Comparison of ENCODE assay signal across 33 cellular contexts in genomic region chr1:117447661-117448060, GRCh38.
"Had no signal": no experiment of that assay in that cellular context is flagged by ENCODE, and none has a peak within 500 bp of the region (broad histone marks: within the 10 kb centered on the region; RNA-seq: fewer than 3 reads in every experiment).

No MANE protein-coding gene starts in this region.

- DNase-seq: activated CD4-positive, alpha-beta memory T cell treated with anti-CD3 and anti-CD28 coated beads for 36 hours; activated CD4-positive, alpha-beta T cell treated with anti-CD3 and anti-CD28 coated beads, Interleukin-2, amount 10 ng/mL, durations not matched to agents 24 days and 14 days; activated CD4-positive, CD25-positive, alpha-beta regulatory T cell treated with anti-CD3 and anti-CD28 coated beads, Interleukin-2, amount 50 U/mL, for 72 hours; activated CD8-positive, alpha-beta memory T cell treated with anti-CD3 and anti-CD28 coated beads, Interleukin-2, amount 50 U/mL, for 4 hours; activated effector memory CD4-positive, alpha-beta T cell treated with anti-CD3 and anti-CD28 coated beads, Interleukin-2, amount 50 U/mL, for 16 hours; activated naive CD4-positive, alpha-beta T cell treated with anti-CD3 and anti-CD28 coated beads for 36 hours; activated naive CD8-positive, alpha-beta T cell treated with anti-CD3 and anti-CD28 coated beads for 36 hours; activated T-cell treated with anti-CD3 and anti-CD28 coated beads, Interleukin-2, amount 50 U/mL, for 1 hour; amniotic stem cell; colonic mucosa; effector CD8-positive, alpha-beta T cell; esophagus squamous epithelium; heart left ventricle; kidney glomerular epithelial cell; lower lobe of right lung; nephron progenitor cell; right lobe of liver; stimulated activated CD4-positive, alpha-beta T cell treated with anti-CD3 and anti-CD28 coated beads, Interleukin-1b, Interleukin-23, amount 100 ng/mL, for 48 hours; stimulated activated CD4-positive, alpha-beta T cell treated with anti-CD3 and anti-CD28 coated beads, Interleukin-4, amount 100 ng/mL, for 4 hours; stimulated activated naive B cell treated with anti-CD40 and anti-IgM and Interleukin-4, amounts not matched to agents 10 μg/mL and 1 μg/mL and 100 μg/mL, for 72 hours; T-helper 2 cell; tibial artery; upper lobe of right lung had no signal

- H3K4me1 Mint-ChIP-seq: activated CD4-positive, alpha-beta T cell treated with anti-CD3 and anti-CD28 coated beads, Interleukin-2, amount 10 ng/mL, durations not matched to agents 24 days and 14 days; activated naive CD8-positive, alpha-beta T cell treated with anti-CD3 and anti-CD28 coated beads for 36 hours; nephron progenitor cell; stimulated activated naive B cell treated with anti-CD40 and anti-IgM and Interleukin-4, amounts not matched to agents 10 μg/mL and 1 μg/mL and 100 μg/mL, for 72 hours had no signal

- H3K4me3 Mint-ChIP-seq: activated CD4-positive, alpha-beta memory T cell treated with anti-CD3 and anti-CD28 coated beads for 36 hours; activated CD4-positive, alpha-beta T cell treated with anti-CD3 and anti-CD28 coated beads, Interleukin-2, amount 10 ng/mL, durations not matched to agents 24 days and 14 days; activated naive CD4-positive, alpha-beta T cell treated with anti-CD3 and anti-CD28 coated beads for 36 hours; activated naive CD8-positive, alpha-beta T cell treated with anti-CD3 and anti-CD28 coated beads for 36 hours; activated T-helper 1 cell treated with anti-CD3 and anti-CD28 coated beads, Interleukin-12 subunit alpha, Interleukin-12 subunit beta, Interleukin-2, Interleukin-4 antibody, amounts not matched to agents 30 ng/mL and 10 ng/mL and 1 ng/mL, durations not matched to agents 14 hours and 24 hours and 36 hours; central memory CD8-positive, alpha-beta T cell; nephron progenitor cell; stimulated activated naive B cell treated with anti-CD40 and anti-IgM and Interleukin-4, amounts not matched to agents 10 μg/mL and 1 μg/mL and 100 μg/mL, for 72 hours had no signal

- H3K27ac Mint-ChIP-seq: activated CD4-positive, alpha-beta memory T cell treated with anti-CD3 and anti-CD28 coated beads for 36 hours; activated CD4-positive, alpha-beta T cell treated with anti-CD3 and anti-CD28 coated beads, Interleukin-2, amount 10 ng/mL, durations not matched to agents 24 days and 14 days; activated naive CD4-positive, alpha-beta T cell treated with anti-CD3 and anti-CD28 coated beads for 36 hours; activated naive CD8-positive, alpha-beta T cell treated with anti-CD3 and anti-CD28 coated beads for 36 hours; activated T-helper 1 cell treated with anti-CD3 and anti-CD28 coated beads, Interleukin-12 subunit alpha, Interleukin-12 subunit beta, Interleukin-2, Interleukin-4 antibody, amounts not matched to agents 30 ng/mL and 10 ng/mL and 1 ng/mL, durations not matched to agents 14 hours and 24 hours and 36 hours; nephron progenitor cell; progenitor cell of endocrine pancreas; stimulated activated naive B cell treated with anti-CD40 and anti-IgM and Interleukin-4, amounts not matched to agents 10 μg/mL and 1 μg/mL and 100 μg/mL, for 72 hours had no signal

- H3K36me3 ChIP-seq: breast epithelium, colonic mucosa, neutrophil, right lobe of liver, upper lobe of right lung had no signal

- H3K4me3 ChIP-seq: breast epithelium, colonic mucosa, esophagus squamous epithelium, heart left ventricle, lower lobe of right lung, right lobe of liver, skin epidermis, suprapubic skin, tibial artery, upper lobe of right lung had no signal

- H3K9me3 ChIP-seq: colonic mucosa, lower lobe of right lung, neutrophil, suprapubic skin, upper lobe of right lung had no signal

- ATAC-seq: foreskin keratinocyte; heart left ventricle; left lobe of liver; lower lobe of right lung; right lobe of liver; stimulated activated naive B cell treated with anti-CD40 and anti-IgM and Interleukin-4, amounts not matched to agents 10 μg/mL and 1 μg/mL and 100 μg/mL, for 72 hours; upper lobe of right lung had no signal

- H3K27me3 ChIP-seq: breast epithelium, colonic mucosa, esophagus squamous epithelium, foreskin keratinocyte, heart left ventricle, neutrophil, right lobe of liver, suprapubic skin, tibial artery, upper lobe of right lung had no signal

- H3K27ac ChIP-seq: breast epithelium, colonic mucosa, epithelial cell of prostate, esophagus squamous epithelium, foreskin keratinocyte, heart left ventricle, lower lobe of right lung, neutrophil, right lobe of liver, skin epidermis, suprapubic skin, tibial artery, upper lobe of right lung had no signal

- H3K4me1 ChIP-seq: breast epithelium, colonic mucosa, esophagus squamous epithelium, heart left ventricle, lower lobe of right lung, right lobe of liver, suprapubic skin, tibial artery, upper lobe of right lung had no signal

- H3K27me3 Mint-ChIP-seq: activated CD4-positive, alpha-beta memory T cell treated with anti-CD3 and anti-CD28 coated beads for 36 hours; activated CD4-positive, alpha-beta T cell treated with anti-CD3 and anti-CD28 coated beads, Interleukin-2, amount 10 ng/mL, durations not matched to agents 24 days and 14 days; activated naive CD8-positive, alpha-beta T cell treated with anti-CD3 and anti-CD28 coated beads for 36 hours; central memory CD8-positive, alpha-beta T cell; progenitor cell of endocrine pancreas; stimulated activated naive B cell treated with anti-CD40 and anti-IgM and Interleukin-4, amounts not matched to agents 10 μg/mL and 1 μg/mL and 100 μg/mL, for 72 hours had no signal
